In genomic region chr2:240353086-240353798, GRCh38 we compare ENCODE assay signal across 30 cellular contexts.
DNase-seq lines count a peak whose midpoint lies in the region; ATAC-seq and TF ChIP-seq lines count a peak whose summit lies in the region.
"Had no signal": no experiment of that assay in that cellular context is flagged by ENCODE, and none has a peak within 500 bp of the region (broad histone marks: within the 10 kb centered on the region; RNA-seq: fewer than 3 reads in every experiment).

No MANE protein-coding gene starts in this region.

- ATAC-seq in right cardiac atrium: no peak
- ATAC-seq in Right ventricle myocardium superior (ENCODE audit: poor library complexity): no peak
- ATAC-seq in mucosa of descending colon: no peak
- ATAC-seq in HG03460 (IDR thresholded peaks at IDR 0.05; ENCODE audit: unreplicated experiment): no peak
- no peak for ATAC-seq in GM19397 (IDR thresholded peaks at IDR 0.05; ENCODE audit: unreplicated experiment)
- ATAC-seq: activated CD4-positive, alpha-beta T cell treated with anti-CD3 and anti-CD28 coated beads for 36 hours; activated CD8-positive, alpha-beta T cell treated with anti-CD3 and anti-CD28 coated beads, Interleukin-2, amount 10 ng/mL, durations not matched to agents 7 days and 5 days; activated T-helper 17 cell treated with anti-CD3 and anti-CD28 coated beads, Interleukin-2, amount 50 U/mL, for 72 hours; heart left ventricle had no signal

- H3K4me3 ChIP-seq in right cardiac atrium (ENCODE audit: low read length) (no peak overlapping the region), mucosa of descending colon (no peak overlapping the region), lower leg skin (ENCODE audit: low read depth, poor library complexity, severe bottlenecking) (no peak overlapping the region)
- H3K4me3 ChIP-seq: breast epithelium, coronary artery, HAP-1, heart left ventricle, Peyer's patch, smooth muscle cell, thyroid gland had no signal

- DNase-seq in right cardiac atrium (peak in 2 of 3 donors; percentile 30 to 41), Right ventricle myocardium superior (no peak), cerebellum (ENCODE audit: low spot score) (peak; percentile 68), mucosa of descending colon (peak in 2 of 3 donors; percentile 6 to 35), NCI-H187 treated with DMSO at 0.1 percent for 48 hours (lab: John Stamatoyannopoulos, UW) (no peak), lower leg skin (ENCODE audit: low spot score in 2 of 2) (no peak)
- DNase-seq: activated CD4-positive, alpha-beta T cell treated with anti-CD3 and anti-CD28 coated beads for 36 hours; activated CD8-positive, alpha-beta T cell treated with anti-CD3 and anti-CD28 coated beads, Interleukin-2, amount 10 ng/mL, durations not matched to agents 7 days and 5 days; activated naive CD4-positive, alpha-beta T cell treated with anti-CD3 and anti-CD28 coated beads, Interleukin-2, amount 10 ng/mL, durations not matched to agents 7 days and 5 days; AML-193; amygdala; DMS 273 treated with DMSO at 0.1 percent for 48 hours; Kasumi-1; kidney glomerular epithelial cell; mammary epithelial cell; NCI-H1436 treated with DMSO at 0.1 percent for 48 hours; NCI-H748 treated with DMSO at 0.1 percent for 48 hours; retina; stimulated activated CD4-positive, alpha-beta T cell treated with anti-CD3 and anti-CD28 coated beads, Interleukin-1b, Interleukin-23, amount 100 ng/mL, for 48 hours; T1000 had no signal

- TF ChIP-seq CTCF in mucosa of descending colon (IDR thresholded peaks at IDR 0.05): no peak
- TF ChIP-seq CTCF in lower leg skin (IDR thresholded peaks at IDR 0.05): no peak

- WGBS in right cardiac atrium: 91% methylated on average over 18 of the region's 18 CpGs
- 92 to 95% methylated on average over 13 to 15 of the region's 18 CpGs for WGBS in lower leg skin, 2 donors

- no peak for TF ChIP-seq POLR2A in lower leg skin (IDR thresholded peaks at IDR 0.05)

- H3K9me3 ChIP-seq in right cardiac atrium (ENCODE audit: control insufficient read depth, low read length) (no peaks in the 10 kb centered on the region), mucosa of descending colon (no peaks in the 10 kb centered on the region)
- H3K9me3 ChIP-seq: breast epithelium, HAP-1, heart left ventricle, Peyer's patch, thyroid gland had no signal

- H3K36me3 ChIP-seq in mucosa of descending colon (ENCODE audit: low read depth): no peaks in the 10 kb centered on the region
- H3K36me3 ChIP-seq: breast epithelium, HAP-1, heart left ventricle, Peyer's patch, thyroid gland had no signal

- no peak overlapping the region for H3K27ac ChIP-seq in right cardiac atrium (ENCODE audit: low read length)
- H3K27ac ChIP-seq: breast epithelium, coronary artery, heart left ventricle, Peyer's patch, thyroid gland had no signal

- H3K4me1 ChIP-seq in right cardiac atrium (ENCODE audit: control insufficient read depth, insufficient read depth, low read length) (no peaks in the 10 kb centered on the region), mucosa of descending colon (ENCODE audit: low read depth) (no peaks in the 10 kb centered on the region)
- H3K4me1 ChIP-seq: breast epithelium, HAP-1, Peyer's patch had no signal

- H3K27me3 ChIP-seq in right cardiac atrium (ENCODE audit: control insufficient read depth, insufficient read depth): no peaks in the 10 kb centered on the region
- H3K27me3 ChIP-seq: Peyer's patch, thyroid gland had no signal

- intact Hi-C loops in right cardiac atrium (cut with DNase I): no loop called here
- intact Hi-C loops in Right ventricle myocardium superior (cut with DNase I): no loop called here
- intact Hi-C loops in mucosa of descending colon (cut with DNase I, micrococcal nuclease): no loop called here
- intact Hi-C loops in lower leg skin (cut with DNase I; ENCODE audit: low total_unique reads): no loop called here

Comparison
In these comparisons a context has a peak if more than half of its experiments do, and no peak if none do; other contexts are left out.
1. DNase-seq: peak in right cardiac atrium (2 of 3), cerebellum (single experiment) and mucosa of descending colon (2 of 3); none in Right ventricle myocardium superior (single experiment), NCI-H187 treated with DMSO at 0.1 percent for 48 hours (single experiment) and lower leg skin (0 of 2).